In genomic region chr17:67452681-67453554, GRCh38 we compare ENCODE assay signal across 14 cellular contexts.
DNase-seq lines count a peak whose midpoint lies in the region; ATAC-seq and TF ChIP-seq lines count a peak whose summit lies in the region.
"Had no signal": no experiment of that assay in that cellular context is flagged by ENCODE, and none has a peak within 500 bp of the region (broad histone marks: within the 10 kb centered on the region; RNA-seq: fewer than 3 reads in every experiment).

No MANE protein-coding gene starts in this region.

- H3K9me3 ChIP-seq in left ventricle myocardium inferior (replicated peaks) (peaks cover 4% of the 10 kb centered on the region), upper lobe of right lung (peaks cover under 1% of the 10 kb centered on the region)
- H3K9me3 ChIP-seq: prostate gland had no signal

- H3K36me3 ChIP-seq in left ventricle myocardium inferior (peaks cover 4% of the 10 kb centered on the region), upper lobe of right lung (no peaks in the 10 kb centered on the region)
- H3K36me3 ChIP-seq: HAP-1, prostate gland had no signal

- no peaks in the 10 kb centered on the region for H3K27me3 ChIP-seq in left ventricle myocardium inferior (ENCODE audit: low read depth)
- no peaks in the 10 kb centered on the region for H3K27me3 ChIP-seq in upper lobe of right lung

- TF ChIP-seq CTCF in left ventricle myocardium inferior (IDR thresholded peaks at IDR 0.05; ENCODE audit: borderline replicate concordance), result no peak
- TF ChIP-seq CTCF in upper lobe of right lung (IDR thresholded peaks at IDR 0.05), result no peak

- no peak overlapping the region for H3K27ac ChIP-seq in left ventricle myocardium inferior (replicated peaks)
- H3K27ac ChIP-seq in cingulate gyrus (ENCODE audit: low read depth, low read length), result peak overlapping the region; percentile 19
- no peak overlapping the region for H3K27ac ChIP-seq in upper lobe of right lung
- H3K27ac ChIP-seq: C4-2B, prostate gland had no signal

- intact Hi-C loops in left cardiac atrium (cut with DNase I), result no loop called here
- intact Hi-C loops in left ventricle myocardium inferior (cut with micrococcal nuclease), result no loop called here
- intact Hi-C loops in upper lobe of right lung (cut with DNase I), result no loop called here

- H3K4me1 ChIP-seq in left ventricle myocardium inferior (peaks cover 16% of the 10 kb centered on the region), upper lobe of right lung (no peaks in the 10 kb centered on the region)
- H3K4me1 ChIP-seq: HAP-1, prostate gland had no signal

- no peak for DNase-seq in left cardiac atrium
- no peak for DNase-seq in left ventricle myocardium inferior
- DNase-seq in NCI-H146 treated with DMSO at 0.1 percent for 48 hours (lab: John Stamatoyannopoulos, UW; ENCODE audit: unreplicated experiment), result peak; percentile 70
- DNase-seq in upper lobe of right lung, result peak; percentile 16
- no peak for DNase-seq in NCI-H526 (lab: John Stamatoyannopoulos, UW)
- no peak for DNase-seq in SKM-1 (lab: John Stamatoyannopoulos, UW; ENCODE audit: unreplicated experiment)
- DNase-seq in UCSD-AML1 (lab: John Stamatoyannopoulos, UW; ENCODE audit: unreplicated experiment), result no peak
- DNase-seq: amygdala; NK-92 treated with Interleukin-12 subunit alpha and Interleukin-12 subunit beta, amount 100 ng/mL, for 24 hours had no signal

- ATAC-seq in left cardiac atrium (peak; percentile 17 to 67), upper lobe of right lung (no peak)
- ATAC-seq: esophagus mucosa had no signal

- H3K4me3 ChIP-seq in left ventricle myocardium inferior (no peak overlapping the region), upper lobe of right lung (no peak overlapping the region)
- H3K4me3 ChIP-seq: HAP-1, prostate gland had no signal

Comparison
In these comparisons a context has a peak if more than half of its experiments do, and no peak if none do; other contexts are left out.
1. DNase-seq: peak in NCI-H146 treated with DMSO at 0.1 percent for 48 hours (single experiment) and upper lobe of right lung (single experiment); none in left cardiac atrium (single experiment), left ventricle myocardium inferior (single experiment), NCI-H526 (0 of 2), SKM-1 (single experiment) and UCSD-AML1 (single experiment).